In the genomic region with DNA sequence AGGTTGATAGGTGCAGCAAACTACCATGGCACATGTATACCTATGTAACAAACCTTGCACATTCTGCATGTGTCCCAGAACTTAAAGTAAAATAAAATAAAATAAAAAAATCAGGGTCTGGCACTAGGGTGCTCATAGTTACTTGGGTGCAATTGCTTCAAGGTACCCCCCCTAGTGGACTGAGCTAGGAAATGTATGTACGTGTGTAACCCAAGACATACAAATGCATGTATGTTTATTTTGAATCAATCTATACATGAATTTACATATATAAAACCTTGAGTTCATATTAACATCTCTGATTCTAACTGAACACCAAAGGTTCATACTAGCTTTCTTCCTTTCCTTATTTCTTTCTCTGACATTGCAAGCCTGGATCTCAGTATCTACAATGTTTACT, we compare ENCODE assay signal across 8 cellular contexts. TPM values are rescaled to one million over a fixed set of nuclear protein-coding genes. Genes with fewer than 3 reads are reported as not detected.
DNase-seq lines count a peak whose midpoint lies in the region; ATAC-seq, FAIRE-seq and TF ChIP-seq lines count a peak whose summit lies in the region.
"Had no signal": no experiment of that assay in that cellular context is flagged by ENCODE, and none has a peak within 500 bp of the region (broad histone marks: within the 10 kb centered on the region; RNA-seq: fewer than 3 reads in every experiment).

No MANE protein-coding gene starts in this region.

- H3K27me3 ChIP-seq in GM12878 (replicated peaks in 1 of 2; ENCODE audit: control insufficient read depth in 2 of 2, insufficient read depth in 2 of 2, low read length in 1 of 2), result no peaks in the 10 kb centered on the region

- POLR2A ChIA-PET in GM12878 (lab: Charles Lee), result interaction anchor here (0.6 to 1.2 kb wide), 3 partner anchors 9 to 53 kb away, joined by 3 read pairs; no protein-coding TSS in a partner anchor

- H3K9me3 Mint-ChIP-seq in HFFc6, result no peaks in the 10 kb centered on the region
- no peaks in the 10 kb centered on the region for H3K9me3 Mint-ChIP-seq in activated T-helper 1 cell treated with anti-CD3 and anti-CD28 coated beads, Interleukin-12 subunit alpha, Interleukin-12 subunit beta, Interleukin-2, Interleukin-4 antibody, amounts not matched to agents 30 ng/mL and 10 ng/mL and 1 ng/mL, durations not matched to agents 14 hours and 24 hours and 36 hours

- H3K36me3 Mint-ChIP-seq in HFFc6 (ENCODE audit: low read depth), result peaks cover 15% of the 10 kb centered on the region
- H3K36me3 Mint-ChIP-seq in activated T-helper 1 cell treated with anti-CD3 and anti-CD28 coated beads, Interleukin-12 subunit alpha, Interleukin-12 subunit beta, Interleukin-2, Interleukin-4 antibody, amounts not matched to agents 30 ng/mL and 10 ng/mL and 1 ng/mL, durations not matched to agents 14 hours and 24 hours and 36 hours (ENCODE audit: low read depth), result peaks cover 32% of the 10 kb centered on the region

- in situ Hi-C loops in GM12878 (cut with MboI), result no loop called here

- WGBS in GM12878 (ENCODE audit: insufficient coverage, insufficient replicate concordance, low lambda C conversion rate, missing lambda C conversion rate), result 54% methylated on average over 1 of the region's 1 CpG

- H3K4me3 ChIP-seq in GM12878, result 0 out of 2 replicates have a peak overlapping the region, but pooled peaks have one; percentile 8

- SMC1A ChIA-PET in GM12878 (lab: Charles Lee; ENCODE audit: uncharacterized antibody, unreplicated experiment), result interaction anchor here (0.8 to 2.8 kb wide), 8 partner anchors 9 to 215 kb away, joined by 3 to 8 read pairs (median 4); no protein-coding TSS in a partner anchor

- peak; percentile 47 for FAIRE-seq in GM12878 (lab: Jason Lieb, UNC)

- no peaks in the 10 kb centered on the region for H3K4me1 Mint-ChIP-seq in HFFc6 (ENCODE audit: low read depth)
- H3K4me1 Mint-ChIP-seq in activated T-helper 1 cell treated with anti-CD3 and anti-CD28 coated beads, Interleukin-12 subunit alpha, Interleukin-12 subunit beta, Interleukin-2, Interleukin-4 antibody, amounts not matched to agents 30 ng/mL and 10 ng/mL and 1 ng/mL, durations not matched to agents 14 hours and 24 hours and 36 hours (ENCODE audit: low read depth), result peaks cover 23% of the 10 kb centered on the region

- H3K79me2 ChIP-seq in GM12878 (ENCODE audit: control insufficient read depth, insufficient read depth, low read length), result no peaks in the 10 kb centered on the region; the same call in none of the 2 replicates

- TF ChIP-seq RAD21 in GM12878 (IDR thresholded peaks at IDR 0.05; ENCODE audit: insufficient read depth, low read depth, low read length), result peak; percentile 11; the same call in 1 of the 2 replicates

- H3K4me1 ChIP-seq in GM12878 (ENCODE audit: control insufficient read depth, insufficient read depth, low read length), result peaks cover 31% of the 10 kb centered on the region

- H3K9me3 ChIP-seq in GM12878 (replicated peaks; ENCODE audit: control insufficient read depth, insufficient read depth, low read length), result peaks cover 5% of the 10 kb centered on the region

- H3K27me3 Mint-ChIP-seq in HFFc6 (ENCODE audit: insufficient read depth), result no peaks in the 10 kb centered on the region; the same call in 1 of the 2 replicates
- no peaks in the 10 kb centered on the region for H3K27me3 Mint-ChIP-seq in activated T-helper 1 cell treated with anti-CD3 and anti-CD28 coated beads, Interleukin-12 subunit alpha, Interleukin-12 subunit beta, Interleukin-2, Interleukin-4 antibody, amounts not matched to agents 30 ng/mL and 10 ng/mL and 1 ng/mL, durations not matched to agents 14 hours and 24 hours and 36 hours (ENCODE audit: insufficient read depth)

- H3K36me3 ChIP-seq in GM12878 (ENCODE audit: control insufficient read depth in 2 of 2, insufficient read depth in 2 of 2, low read length in 1 of 2), result peaks cover 1 to 3% of the 10 kb centered on the region in 2 experiments; a peak in 3 of 4 replicates

- RAD21 ChIA-PET in GM12878 (lab: Charles Lee; ENCODE audit: unreplicated experiment), result no interaction called here

- no peak overlapping the region for H3K9ac ChIP-seq in GM12878 (ENCODE audit: control insufficient read depth, insufficient read depth, low read length)

- no peak overlapping the region for H3K4me3 Mint-ChIP-seq in HFFc6
- H3K4me3 Mint-ChIP-seq in activated T-helper 1 cell treated with anti-CD3 and anti-CD28 coated beads, Interleukin-12 subunit alpha, Interleukin-12 subunit beta, Interleukin-2, Interleukin-4 antibody, amounts not matched to agents 30 ng/mL and 10 ng/mL and 1 ng/mL, durations not matched to agents 14 hours and 24 hours and 36 hours, result no peak overlapping the region

- intact Hi-C loops in GM12878 (cut with micrococcal nuclease; ENCODE audit: unreplicated experiment), result loop anchor here (5.0 kb wide), 1 partner anchor 51 kb away; a partner anchor contains a TSS
- intact Hi-C loops in activated T-helper 1 cell treated with anti-CD3 and anti-CD28 coated beads, Interleukin-12 subunit alpha, Interleukin-12 subunit beta, Interleukin-2, Interleukin-4 antibody, amounts not matched to agents 30 ng/mL and 10 ng/mL and 1 ng/mL, durations not matched to agents 14 hours and 24 hours and 36 hours (cut with micrococcal nuclease), result loop anchor here (1.0 to 5.0 kb wide), 2 partner anchors 109 to 214 kb away; no protein-coding TSS in a partner anchor

- TF ChIP-seq POLR2A in GM12878 (IDR thresholded peaks at IDR 0.05; ENCODE audit: low read depth, low read length), result no peak

- no peak overlapping the region for H2AFZ ChIP-seq in GM12878 (ENCODE audit: control insufficient read depth, low read depth, low read length)

- TF ChIP-seq EP300 in GM12878 (IDR thresholded peaks at IDR 0.05; ENCODE audit: borderline replicate concordance in 1 of 2, control insufficient read depth in 1 of 2, low read depth in 2 of 2, low read length in 2 of 2), result no peak

- DNase-seq in Daoy (ENCODE audit: low read depth) (peak; percentile 8), HFFc6 (no peak), GM12878 (ENCODE audit: low read depth, low spot score) (no peak), lung microvascular endothelial cell (ENCODE audit: low read depth in 2 of 2) (peak; percentile 11 to 32), LoVo (ENCODE audit: low spot score) (no peak)
- no peak for DNase-seq in activated T-helper 1 cell treated with anti-CD3 and anti-CD28 coated beads, Interleukin-12 subunit alpha, Interleukin-12 subunit beta, Interleukin-2, Interleukin-4 antibody, amounts not matched to agents 30 ng/mL and 10 ng/mL and 1 ng/mL, durations not matched to agents 14 hours and 24 hours and 36 hours (ENCODE audit: low spot score)
- DNase-seq: NCI-H1092 had no signal

- CTCF ChIA-PET in GM12878 (lab: Yijun Ruan, JAX), result interaction anchor here (0.6 to 2.1 kb wide), 12 partner anchors 9 to 244 kb away, joined by 3 to 7 read pairs (median 3); no protein-coding TSS in a partner anchor

- ATAC-seq in GM12878 (peak; percentile 56), HG02678 (IDR thresholded peaks at IDR 0.05; ENCODE audit: unreplicated experiment) (no peak)

- no peak overlapping the region for H3K27ac Mint-ChIP-seq in HFFc6
- no peak overlapping the region for H3K27ac Mint-ChIP-seq in activated T-helper 1 cell treated with anti-CD3 and anti-CD28 coated beads, Interleukin-12 subunit alpha, Interleukin-12 subunit beta, Interleukin-2, Interleukin-4 antibody, amounts not matched to agents 30 ng/mL and 10 ng/mL and 1 ng/mL, durations not matched to agents 14 hours and 24 hours and 36 hours

- TF ChIP-seq CTCF in HFFc6 (IDR thresholded peaks at IDR 0.05), result peak; percentile 68
- peak in 2 of 3 experiments; percentile 27 to 45; a peak in 4 of 6 replicates for TF ChIP-seq CTCF in GM12878 (IDR thresholded peaks at IDR 0.05 in 2 of 3, conservative IDR thresholded peaks at IDR 0.05 in 1 of 3; ENCODE audit: control insufficient read depth in 2 of 3, extremely low read depth in 1 of 3, insufficient read depth in 1 of 3, low read depth in 3 of 3, low read length in 3 of 3)

- H4K20me1 ChIP-seq in GM12878 (ENCODE audit: control insufficient read depth, insufficient read depth), result no peaks in the 10 kb centered on the region

- BruUV-seq in GM12878 (replicated peaks; lab: Mats Ljungman, UMichigan), result no TSS peak

- H3K4me2 ChIP-seq in GM12878 (ENCODE audit: control insufficient read depth, insufficient read depth), result peak overlapping the region; percentile 6

- H3K27ac ChIP-seq in GM12878 (ENCODE audit: control insufficient read depth, insufficient read depth), result peak overlapping the region; percentile 81

RNA-seq across cellular contexts. Expression of a gene that starts 51.5 kb away (rescaled TPM):
- total RNA-seq in Daoy (2014; rRNA removed; shearing (Covaris generic)), result 11.4 and 16.1 TPM in 2 replicates
- 1 to 10 TPM; 6.1 to 7.4 (median 6.8) TPM for total RNA-seq in HFFc6 (2021; fragmentation: NEBNext Ultra II Directional; extraction: Animal tissue kit (Norgen Biotek cat#: 25700))
- total RNA-seq in GM12878 (2013; cell fraction: nucleolus; rRNA removed), result 66.0 and 67.0 TPM in 2 replicates
- total RNA-seq in GM12878 (2014; rRNA removed), result 9.7 and 10.2 TPM in 2 replicates
- 16.0 and 16.3 TPM in 2 replicates for total RNA-seq in GM12878 (2014; rRNA removed; fragmentation: Illumina TruSeq; extraction: Trizol)
- 15.6 and 18.6 TPM in 2 replicates for total RNA-seq in GM12878 (2021)
- polyA plus RNA-seq in GM12878 (2011; ENCODE audit: low read depth), result 3.5 TPM
- polyA plus RNA-seq in GM12878 (2011; rRNA removed), result 14.4 and 23.6 TPM in 2 replicates
- 5.0 and 5.7 TPM in 2 replicates for polyA plus RNA-seq in GM12878 (2011; cell fraction: cytosol; rRNA removed)
- 10.8 and 10.9 TPM in 2 replicates for polyA plus RNA-seq in GM12878 (2011; cell fraction: nucleus; rRNA removed)
- 5.1 and 6.6 TPM in 2 replicates for polyA plus RNA-seq in GM12878 (2012)
- 10.2 and 12.5 TPM in 2 replicates for polyA plus RNA-seq in GM12878 (2014; fragmentation: Illumina TruSeq; extraction: Trizol)
- 1 to 10 TPM; 2.8 to 4.1 TPM for polyA plus RNA-seq in GM12878 (2014; fragmentation: Nextera tagmentation; extraction: Ambion mirVana)
- 5.7 and 6.6 TPM in 2 replicates for polyA plus RNA-seq in GM12878 (2014; rRNA removed)
- 10 to 100 TPM; 10.7 to 10.8 TPM for polyA plus RNA-seq in GM12878 (2016; fragmentation: Nextera tagmentation; extraction: Ambion mirVana)
- polyA minus RNA-seq in GM12878 (2011; rRNA and poly(A)+ RNA removed), result 24.2 and 25.4 TPM in 2 replicates
- polyA minus RNA-seq in GM12878 (2011; cell fraction: cytosol; rRNA and poly(A)+ RNA removed), result 9.9 and 11.7 TPM in 2 replicates
- polyA minus RNA-seq in GM12878 (2011; cell fraction: nucleus; rRNA and poly(A)+ RNA removed), result 18.5 and 19.8 TPM in 2 replicates
- 4.8 and 8.9 TPM in 2 replicates for total RNA-seq in lung microvascular endothelial cell
- 43.5 and 50.4 TPM in 2 replicates for total RNA-seq in activated T-helper 1 cell treated with anti-CD3 and anti-CD28 coated beads, Interleukin-12 subunit alpha, Interleukin-12 subunit beta, Interleukin-2, Interleukin-4 antibody, amounts not matched to agents 30 ng/mL and 10 ng/mL and 1 ng/mL, durations not matched to agents 14 hours and 24 hours and 36 hours

RNA-seq across cellular contexts. Expression of a gene that starts 52.0 kb away (rescaled TPM):
- 94.2 and 118 TPM in 2 replicates for total RNA-seq in Daoy (2014; rRNA removed; shearing (Covaris generic))
- total RNA-seq in HFFc6 (2021; fragmentation: NEBNext Ultra II Directional; extraction: Animal tissue kit (Norgen Biotek cat#: 25700)), result 10 to 100 TPM; 36.9 to 57.5 (median 49.3) TPM
- total RNA-seq in GM12878 (2013; cell fraction: nucleolus; rRNA removed), result 114 TPM in 2 replicates
- total RNA-seq in GM12878 (2014; rRNA removed) (105 and 115 TPM in 2 replicates), GM12878 (2014; rRNA removed; fragmentation: Illumina TruSeq; extraction: Trizol) (82.1 and 83.8 TPM in 2 replicates), GM12878 (2021) (95.3 and 105 TPM in 2 replicates), lung microvascular endothelial cell (35.7 and 38.3 TPM in 2 replicates)
- polyA plus RNA-seq in GM12878 (2011; ENCODE audit: low read depth), result 34.7 TPM
- polyA plus RNA-seq in GM12878 (2011; rRNA removed) (172 and 197 TPM in 2 replicates), GM12878 (2014; fragmentation: Illumina TruSeq; extraction: Trizol) (94.1 and 94.3 TPM in 2 replicates), GM12878 (2014; fragmentation: Nextera tagmentation; extraction: Ambion mirVana) (10 to 100 TPM; 51.0 to 58.5 TPM), GM12878 (2014; rRNA removed) (74.9 and 87.2 TPM in 2 replicates), GM12878 (2016; fragmentation: Nextera tagmentation; extraction: Ambion mirVana) (100 to 1,000 TPM; 102 to 114 TPM)
- 109 and 117 TPM in 2 replicates for polyA plus RNA-seq in GM12878 (2011; cell fraction: cytosol; rRNA removed)
- 98.3 and 129 TPM in 2 replicates for polyA plus RNA-seq in GM12878 (2011; cell fraction: nucleus; rRNA removed)
- polyA plus RNA-seq in GM12878 (2012), result 46.1 and 47.4 TPM in 2 replicates
- polyA minus RNA-seq in GM12878 (2011; rRNA and poly(A)+ RNA removed), result 186 and 220 TPM in 2 replicates
- polyA minus RNA-seq in GM12878 (2011; cell fraction: cytosol; rRNA and poly(A)+ RNA removed), result 70.7 and 75.2 TPM in 2 replicates
- 41.7 and 60.6 TPM in 2 replicates for polyA minus RNA-seq in GM12878 (2011; cell fraction: nucleus; rRNA and poly(A)+ RNA removed)
- 138 TPM in 2 replicates for total RNA-seq in activated T-helper 1 cell treated with anti-CD3 and anti-CD28 coated beads, Interleukin-12 subunit alpha, Interleukin-12 subunit beta, Interleukin-2, Interleukin-4 antibody, amounts not matched to agents 30 ng/mL and 10 ng/mL and 1 ng/mL, durations not matched to agents 14 hours and 24 hours and 36 hours

Comparison
In these comparisons a context has a peak if more than half of its experiments do, and no peak if none do; other contexts are left out.
1. DNase-seq: peak in Daoy (single experiment) and lung microvascular endothelial cell (2 of 2); none in HFFc6 (single experiment), GM12878 (single experiment), LoVo (single experiment) and activated T-helper 1 cell treated with anti-CD3 and anti-CD28 coated beads, Interleukin-12 subunit alpha, Interleukin-12 subunit beta, Interleukin-2, Interleukin-4 antibody, amounts not matched to agents 30 ng/mL and 10 ng/mL and 1 ng/mL, durations not matched to agents 14 hours and 24 hours and 36 hours (single experiment).